In genomic region chr3:106007512-106007911, GRCh38 we compare ENCODE assay signal across 16 cellular contexts.
"Had no signal": no experiment of that assay in that cellular context is flagged by ENCODE, and none has a peak within 500 bp of the region (broad histone marks: within the 10 kb centered on the region; RNA-seq: fewer than 3 reads in every experiment).

No MANE protein-coding gene starts in this region.

- H3K4me3 Mint-ChIP-seq: T-helper 1 cell treated with Interleukin-12 subunit alpha and Interleukin-12 subunit beta and Interleukin-4 antibody, amounts not matched to agents 30 μg/mL and 1 μg/mL, for 36 hours had no signal

- H3K27ac Mint-ChIP-seq: T-helper 1 cell treated with Interleukin-12 subunit alpha and Interleukin-12 subunit beta and Interleukin-4 antibody, amounts not matched to agents 30 μg/mL and 1 μg/mL, for 36 hours had no signal

- H3K27ac ChIP-seq: ascending aorta, breast epithelium, coronary artery, gastroesophageal sphincter, heart left ventricle, left lung, sigmoid colon, SJCRH30, thyroid gland, VCaP had no signal

- H3K27me3 ChIP-seq: ascending aorta, breast epithelium, gastroesophageal sphincter, heart left ventricle, left lung, sigmoid colon, SJCRH30, thyroid gland had no signal

- H3K9me3 ChIP-seq: ascending aorta, breast epithelium, gastroesophageal sphincter, heart left ventricle, left lung, sigmoid colon, SJCRH30, thyroid gland had no signal

- ATAC-seq: esophagus mucosa, gastroesophageal sphincter, heart left ventricle, left lung had no signal

- H3K4me3 ChIP-seq: ascending aorta, breast epithelium, coronary artery, gastroesophageal sphincter, heart left ventricle, left lung, sigmoid colon, SJCRH30, thyroid gland had no signal

- DNase-seq: activated CD4-positive, CD25-positive, alpha-beta regulatory T cell treated with anti-CD3 and anti-CD28 coated beads, Interleukin-2, amount 50 U/mL, for 72 hours; activated gamma-delta T cell treated with Interleukin-2 at 50 U/mL for 16 hours; heart left ventricle; left lung; occipital lobe; posterior cingulate gyrus; sigmoid colon; SJCRH30; thyroid gland had no signal

- H3K36me3 ChIP-seq: ascending aorta, breast epithelium, gastroesophageal sphincter, heart left ventricle, left lung, sigmoid colon, SJCRH30, thyroid gland had no signal

- H3K4me1 ChIP-seq: breast epithelium, gastroesophageal sphincter, left lung, sigmoid colon, SJCRH30, thyroid gland had no signal
